ENCODE assay signal across 17 cellular contexts in the genomic region with DNA sequence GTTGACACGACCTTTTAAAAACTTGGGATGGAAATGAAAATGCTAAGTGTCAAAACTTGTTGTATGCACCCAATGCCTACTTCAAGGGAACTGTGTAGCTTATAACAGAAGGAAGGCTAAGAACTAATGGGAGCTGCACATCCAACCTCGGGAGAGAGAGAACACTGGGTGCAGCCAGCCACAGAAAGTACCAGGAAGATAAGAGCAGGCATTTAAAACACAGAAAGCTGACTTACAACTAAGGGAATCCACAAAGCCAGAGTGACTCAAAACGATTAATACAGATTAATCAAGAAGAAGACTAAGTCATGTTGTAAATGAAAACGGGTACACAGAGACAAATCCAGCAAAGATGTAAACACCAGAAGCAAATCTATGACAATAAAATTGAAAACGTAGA.
DNase-seq lines count a peak whose midpoint lies in the region; ATAC-seq and TF ChIP-seq lines count a peak whose summit lies in the region.
"Had no signal": no experiment of that assay in that cellular context is flagged by ENCODE, and none has a peak within 500 bp of the region (broad histone marks: within the 10 kb centered on the region; RNA-seq: fewer than 3 reads in every experiment).

No MANE protein-coding gene starts in this region.

- no peaks in the 10 kb centered on the region for H3K36me3 ChIP-seq in transverse colon
- H3K36me3 ChIP-seq: ovary had no signal

- no peaks in the 10 kb centered on the region for H3K9me3 Mint-ChIP-seq in activated naive CD8-positive, alpha-beta T cell (ENCODE audit: low read depth)
- H3K9me3 Mint-ChIP-seq in activated naive CD8-positive, alpha-beta T cell treated with anti-CD3 and anti-CD28 coated beads, Interleukin-2, amount 50 U/mL, for 24 hours, result no peaks in the 10 kb centered on the region
- H3K9me3 Mint-ChIP-seq in central memory CD8-positive, alpha-beta T cell, result no peaks in the 10 kb centered on the region
- H3K9me3 Mint-ChIP-seq in immature natural killer cell, result no peaks in the 10 kb centered on the region

- intact Hi-C loops in transverse colon (cut with DNase I; ENCODE audit: low total_unique reads), result no loop called here

- TF ChIP-seq POLR2A in transverse colon (IDR thresholded peaks at IDR 0.05), result no peak

- peak overlapping the region; percentile 51 for H3K4me3 Mint-ChIP-seq in activated naive CD8-positive, alpha-beta T cell
- no peak overlapping the region for H3K4me3 Mint-ChIP-seq in activated naive CD8-positive, alpha-beta T cell treated with anti-CD3 and anti-CD28 coated beads, Interleukin-2, amount 50 U/mL, for 24 hours
- peak overlapping the region; percentile 48 for H3K4me3 Mint-ChIP-seq in central memory CD8-positive, alpha-beta T cell
- H3K4me3 Mint-ChIP-seq in immature natural killer cell, result peak overlapping the region in 2 of 5 donors; percentile 15 to 33

- TF ChIP-seq EP300 in transverse colon (IDR thresholded peaks at IDR 0.05; ENCODE audit: low read depth), result no peak

- H3K36me3 Mint-ChIP-seq in activated naive CD8-positive, alpha-beta T cell, result peaks cover 4% of the 10 kb centered on the region
- H3K36me3 Mint-ChIP-seq in activated naive CD8-positive, alpha-beta T cell treated with anti-CD3 and anti-CD28 coated beads, Interleukin-2, amount 50 U/mL, for 24 hours (ENCODE audit: low read depth), result peaks cover 3% of the 10 kb centered on the region
- peaks cover 5% of the 10 kb centered on the region for H3K36me3 Mint-ChIP-seq in central memory CD8-positive, alpha-beta T cell (ENCODE audit: insufficient read depth)
- no peaks in the 10 kb centered on the region for H3K36me3 Mint-ChIP-seq in immature natural killer cell

- H3K4me1 ChIP-seq in transverse colon, result peaks cover 23 to 78% (median 64%) of the 10 kb centered on the region in 4 donors

- WGBS in transverse colon (ENCODE audit: low coverage in 1 of 2), 2 donors, result 46 to 70% methylated on average over 3 to 5 of the region's 5 CpGs

- H3K27me3 Mint-ChIP-seq in activated naive CD8-positive, alpha-beta T cell, result no peaks in the 10 kb centered on the region
- H3K27me3 Mint-ChIP-seq in activated naive CD8-positive, alpha-beta T cell treated with anti-CD3 and anti-CD28 coated beads, Interleukin-2, amount 50 U/mL, for 24 hours, result peaks cover 16% of the 10 kb centered on the region
- no peaks in the 10 kb centered on the region for H3K27me3 Mint-ChIP-seq in central memory CD8-positive, alpha-beta T cell
- peaks cover 4 to 6% (median 6%) of the 10 kb centered on the region in 3 donors for H3K27me3 Mint-ChIP-seq in immature natural killer cell (ENCODE audit: low read depth in 3 of 3)

- no peak for TF ChIP-seq CTCF in transverse colon (IDR thresholded peaks at IDR 0.05)

- DNase-seq in activated naive CD8-positive, alpha-beta T cell treated with anti-CD3 and anti-CD28 coated beads, Interleukin-2, amount 50 U/mL, for 24 hours, result no peak
- DNase-seq in central memory CD8-positive, alpha-beta T cell (ENCODE audit: low spot score in 2 of 2), result no peak
- DNase-seq in immature natural killer cell (no peak), transverse colon (no peak), amniotic stem cell (lab: John Stamatoyannopoulos, UW) (no peak), medulla oblongata (ENCODE audit: extremely low spot score) (no peak)
- DNase-seq: activated CD8-positive, alpha-beta T cell treated with anti-CD3 and anti-CD28 coated beads, Interleukin-2, amount 10 ng/mL, durations not matched to agents 7 days and 5 days; activated effector memory CD4-positive, alpha-beta T cell treated with Interleukin-2 at 50 U/mL for 16 hours; effector CD4-positive, alpha-beta T cell; foreskin fibroblast; NCI-H187 treated with DMSO at 0.1 percent for 48 hours; NCI-H510A treated with DMSO at 0.1 percent for 48 hours; stimulated activated naive CD8-positive, alpha-beta T cell treated with anti-CD3 and anti-CD28 coated beads, Interleukin-15, Interleukin-2, amounts not matched to agents 100 U/mL and 50 U/mL, for 24 hours had no signal

- H3K4me3 ChIP-seq in transverse colon, result no peak overlapping the region
- H3K4me3 ChIP-seq: ovary, spleen had no signal

- ATAC-seq in activated naive CD8-positive, alpha-beta T cell treated with anti-CD3 and anti-CD28 coated beads, Interleukin-2, amount 50 U/mL, for 24 hours, result no peak
- ATAC-seq in central memory CD8-positive, alpha-beta T cell (replicated peaks; ENCODE audit: extremely low read depth, poor library complexity, severe bottlenecking), result no peak
- no peak for ATAC-seq in GM21737 (IDR thresholded peaks at IDR 0.05; ENCODE audit: unreplicated experiment)
- ATAC-seq: activated CD8-positive, alpha-beta T cell treated with anti-CD3 and anti-CD28 coated beads, Interleukin-2, amount 10 ng/mL, durations not matched to agents 7 days and 5 days; stimulated activated naive CD8-positive, alpha-beta T cell treated with anti-CD3 and anti-CD28 coated beads, Interleukin-15, Interleukin-2, amounts not matched to agents 100 U/mL and 50 U/mL, for 24 hours had no signal

- no peaks in the 10 kb centered on the region for H3K9me3 ChIP-seq in transverse colon
- H3K9me3 ChIP-seq: ovary, spleen had no signal

- H3K27ac Mint-ChIP-seq in activated naive CD8-positive, alpha-beta T cell, result peak overlapping the region; percentile 76
- H3K27ac Mint-ChIP-seq in activated naive CD8-positive, alpha-beta T cell treated with anti-CD3 and anti-CD28 coated beads, Interleukin-2, amount 50 U/mL, for 24 hours, result no peak overlapping the region
- peak overlapping the region; percentile 95 for H3K27ac Mint-ChIP-seq in central memory CD8-positive, alpha-beta T cell (ENCODE audit: low read depth)
- H3K27ac Mint-ChIP-seq in immature natural killer cell, result peak overlapping the region; percentile 65 to 98 (median 84)

- in situ Hi-C loops in transverse colon (cut with MboI; ENCODE audit: low pct_ligation_motif_present in 1 of 4, low pct_unique_long_range_greater_than_20kb in 1 of 4, low sequenced_read_pairs in 3 of 4), result no loop called here

- H3K27ac ChIP-seq in transverse colon, result peak overlapping the region; percentile 68 to 80 (median 75)

- no peaks in the 10 kb centered on the region for H3K27me3 ChIP-seq in transverse colon
- H3K27me3 ChIP-seq: ovary, spleen had no signal

- peaks cover 72% of the 10 kb centered on the region for H3K4me1 Mint-ChIP-seq in activated naive CD8-positive, alpha-beta T cell (ENCODE audit: low read depth)
- H3K4me1 Mint-ChIP-seq in activated naive CD8-positive, alpha-beta T cell treated with anti-CD3 and anti-CD28 coated beads, Interleukin-2, amount 50 U/mL, for 24 hours, result peaks cover 71% of the 10 kb centered on the region
- peaks cover 57% of the 10 kb centered on the region for H3K4me1 Mint-ChIP-seq in central memory CD8-positive, alpha-beta T cell
- H3K4me1 Mint-ChIP-seq in immature natural killer cell, result peaks cover 47 to 63% of the 10 kb centered on the region in 2 donors
